ENCODE assay signal across 8 cellular contexts in genomic region chr13:45833663-45834062, GRCh38. TPM values are rescaled to one million over a fixed set of nuclear protein-coding genes. Genes with fewer than 3 reads are reported as not detected.
DNase-seq lines count a peak whose midpoint lies in the region; ATAC-seq, FAIRE-seq and TF ChIP-seq lines count a peak whose summit lies in the region.

No MANE protein-coding gene starts in this region.

- dilution Hi-C loops in mammary epithelial cell (cut with HindIII; ENCODE audit: low sequenced_read_pairs): no loop called here

- TF ChIP-seq EP300 in HepG2 (IDR thresholded peaks at IDR 0.05; ENCODE audit: low read depth in 2 of 2, low read length in 2 of 2): no peak
- no peak for TF ChIP-seq EP300 in HepG2 (CRISPR knock-in tag; IDR thresholded peaks at IDR 0.05; ENCODE audit: borderline replicate concordance)

- H3K4me3 ChIP-seq in mammary epithelial cell (replicated peaks in 1 of 3; ENCODE audit: insufficient read depth in 1 of 3, low read depth in 2 of 3, low read length in 3 of 3) (no peak overlapping the region), HepG2 (replicated peaks in 1 of 3; ENCODE audit: insufficient read depth in 1 of 3, low read depth in 2 of 3, low read length in 3 of 3) (no peak overlapping the region)

- no peak for TF ChIP-seq RAD21 in HepG2 (CRISPR knock-in tag; IDR thresholded peaks at IDR 0.05)

- H3K4me1 ChIP-seq in mammary epithelial cell (ENCODE audit: insufficient read depth, low read length) (peaks cover 14% of the 10 kb centered on the region), HepG2 (ENCODE audit: insufficient read depth, low read length) (no peaks in the 10 kb centered on the region)

- BruUV-seq in mammary epithelial cell (replicated peaks; lab: Mats Ljungman, UMichigan) (no TSS peak), HepG2 (replicated peaks; lab: Mats Ljungman, UMichigan) (no TSS peak)

- TF ChIP-seq POLR2A in HepG2 (IDR thresholded peaks at IDR 0.05; ENCODE audit: insufficient read depth in 1 of 2, low read depth in 2 of 2, low read length in 2 of 2): no peak

- no peak for FAIRE-seq in HepG2 (lab: Jason Lieb, UNC)

- 7% methylated on average over 3 of the region's 3 CpGs for WGBS in mammary epithelial cell (ENCODE audit: low coverage, missing lambda C conversion rate)
- WGBS in HepG2 (ENCODE audit: low lambda C conversion rate): 7% methylated on average over 2 of the region's 3 CpGs

- H3K9ac ChIP-seq in mammary epithelial cell (ENCODE audit: insufficient read depth, low read length): no peak overlapping the region
- H3K9ac ChIP-seq in HepG2 (ENCODE audit: insufficient read depth, low read depth, low read length): no peak overlapping the region

- H3K79me2 ChIP-seq in mammary epithelial cell (ENCODE audit: insufficient read depth, low read length) (no peaks in the 10 kb centered on the region), HepG2 (ENCODE audit: insufficient read depth, low read length) (no peaks in the 10 kb centered on the region)

- H3K9me3 ChIP-seq in mammary epithelial cell (replicated peaks; ENCODE audit: insufficient read depth, low read length): no peaks in the 10 kb centered on the region
- H3K9me3 ChIP-seq in HepG2 (ENCODE audit: low read length): no peaks in the 10 kb centered on the region

- intact Hi-C loops in mammary epithelial cell (cut with micrococcal nuclease) (no loop called here), HepG2 (cut with micrococcal nuclease; ENCODE audit: unreplicated experiment) (no loop called here)

- no peak; the same call in 2 of the 3 replicates for ATAC-seq in HepG2
- ATAC-seq in GM21576 (IDR thresholded peaks at IDR 0.05; ENCODE audit: unreplicated experiment): no peak

- CTCF ChIA-PET in mammary epithelial cell (lab: Charles Lee; ENCODE audit: low non-redundant PET) (no interaction called here), HepG2 (lab: Yijun Ruan, JAX; ENCODE audit: low intra/inter-chr PET ratio, low total read pairs) (no interaction called here)

- H3K27ac ChIP-seq in mammary epithelial cell (ENCODE audit: insufficient read depth, low read depth, low read length) (no peak overlapping the region), HepG2 (ENCODE audit: extremely low read length, insufficient read depth, low read length) (no peak overlapping the region)

- DNase-seq in AG20443 (ENCODE audit: low spot score) (peak; percentile 43), Kasumi-1 (lab: John Stamatoyannopoulos, UW) (peak; percentile 13 to 20), mammary epithelial cell (peak; percentile 65), HepG2 (ENCODE audit: low spot score) (no peak), T1000 (lab: John Stamatoyannopoulos, UW) (no peak), OCI-M1 (lab: John Stamatoyannopoulos, UW) (no peak), HUDEP-2 (lab: John Stamatoyannopoulos, UW; ENCODE audit: unreplicated experiment in 76 of 76) (no peak)

- in situ Hi-C loops in mammary epithelial cell (cut with MboI; ENCODE audit: low sequenced_read_pairs in 2 of 2) (no loop called here), HepG2 (cut with HindIII; ENCODE audit: extremely low pct_ligation_motif_present, low pct_unique_long_range_greater_than_20kb) (no loop called here)

- H3K4me2 ChIP-seq in mammary epithelial cell (ENCODE audit: insufficient read depth, low read depth, low read length) (no peak overlapping the region), HepG2 (ENCODE audit: low read depth, low read length) (no peak overlapping the region)

- no peaks in the 10 kb centered on the region for H3K36me3 ChIP-seq in mammary epithelial cell (ENCODE audit: insufficient read depth, low read length)
- H3K36me3 ChIP-seq in HepG2 (replicated peaks in 1 of 2; ENCODE audit: control insufficient read depth in 1 of 2, insufficient read depth in 2 of 2, low read length in 2 of 2): no peaks in the 10 kb centered on the region

- H2AFZ ChIP-seq in mammary epithelial cell (ENCODE audit: low read depth, low read length): peak overlapping the region; percentile 63
- H2AFZ ChIP-seq in HepG2 (ENCODE audit: low read length): no peak overlapping the region

- H3K27me3 ChIP-seq in mammary epithelial cell (ENCODE audit: insufficient read depth, low read length) (no peaks in the 10 kb centered on the region), HepG2 (ENCODE audit: control insufficient read depth in 1 of 2, insufficient read depth in 2 of 2, low read length in 2 of 2) (peaks cover 0 to 9% of the 10 kb centered on the region in 2 experiments; a peak in 1 of 5 replicates)

- no peaks in the 10 kb centered on the region for H4K20me1 ChIP-seq in mammary epithelial cell (ENCODE audit: insufficient read depth, low read length)
- H4K20me1 ChIP-seq in HepG2 (ENCODE audit: insufficient read depth, low read length): no peaks in the 10 kb centered on the region

- TF ChIP-seq CTCF in mammary epithelial cell (conservative IDR thresholded peaks at IDR 0.05 in 1 of 2, IDR thresholded peaks at IDR 0.05 in 1 of 2; ENCODE audit: extremely low read depth in 1 of 2, insufficient read depth in 1 of 2, low read depth in 1 of 2, low read length in 2 of 2) (peak in 1 of 2 donors; percentile 1), HepG2 (CRISPR knock-in tag; IDR thresholded peaks at IDR 0.05) (no peak)

- POLR2A ChIA-PET in HepG2 (lab: Yijun Ruan, JAX): no interaction called here

TF ChIP-seq in HepG2, 621 proteins besides CTCF, POLR2A, EP300 and RAD21:
- no peak for TF ChIP-seq SUZ12 (IDR thresholded peaks at IDR 0.05; ENCODE audit: low read depth, low read length)
- TF ChIP-seq FOSL2 (CRISPR knock-in tag; IDR thresholded peaks at IDR 0.05): peak; percentile 38; the same call in 1 of the 2 replicates
- no peak for TF ChIP-seq NPAS2 (CRISPR knock-in tag; IDR thresholded peaks at IDR 0.05; ENCODE audit: borderline replicate concordance)
- no peak for TF ChIP-seq RARA (CRISPR knock-in tag; IDR thresholded peaks at IDR 0.05)
- no peak for TF ChIP-seq ZBTB38 (CRISPR knock-in tag; IDR thresholded peaks at IDR 0.05)
- no peak for TF ChIP-seq ZEB1 (IDR thresholded peaks at IDR 0.05; ENCODE audit: insufficient replicate concordance, low read depth)
- TF ChIP-seq ZNF614 (CRISPR knock-in tag; IDR thresholded peaks at IDR 0.05; ENCODE audit: borderline replicate concordance): no peak

RNA-seq across cellular contexts. Expression of gene SIAH3, which starts 17.9 kb away (rescaled TPM):
- total RNA-seq in mammary epithelial cell: under 1 TPM in 1 of 2 donors, not detected in 1; under 0.01 TPM
- polyA plus RNA-seq in mammary epithelial cell: not detected
- polyA minus RNA-seq in mammary epithelial cell: not detected
- not detected in 2 replicates for total RNA-seq in HepG2 (2016; rRNA removed; fragmentation: Illumina TruSeq; extraction: Trizol)
- total RNA-seq in HepG2 (2016; cell fraction: cytosol; rRNA removed; fragmentation: Illumina TruSeq; extraction: Trizol; ENCODE audit: low read depth): not detected in 2 replicates
- not detected in 2 replicates for total RNA-seq in HepG2 (2016; cell fraction: insoluble cytoplasmic fraction; rRNA removed; fragmentation: Illumina TruSeq; extraction: Trizol)
- not detected in 2 replicates for total RNA-seq in HepG2 (2016; cell fraction: membrane; rRNA removed; fragmentation: Illumina TruSeq; extraction: Trizol)
- total RNA-seq in HepG2 (2016; cell fraction: nucleus; rRNA removed; fragmentation: Illumina TruSeq; extraction: Trizol): not detected in 2 replicates
- not detected in 2 replicates for polyA plus RNA-seq in HepG2 (2011; rRNA removed)
- not detected in 2 replicates for polyA plus RNA-seq in HepG2 (2011; cell fraction: cytosol; rRNA removed)
- not detected in 2 replicates for polyA plus RNA-seq in HepG2 (2011; cell fraction: nucleus; rRNA removed)
- polyA plus RNA-seq in HepG2 (2012): 0.01 TPM in 1 of 2 replicates, not detected in the other
- polyA plus RNA-seq in HepG2 (2016; cell fraction: cytosol; fragmentation: Illumina TruSeq; extraction: Trizol; ENCODE audit: low read depth): not detected in 2 replicates
- not detected in 2 replicates for polyA plus RNA-seq in HepG2 (2016; cell fraction: insoluble cytoplasmic fraction; fragmentation: Illumina TruSeq; extraction: Trizol; ENCODE audit: low read depth)
- not detected in 2 replicates for polyA plus RNA-seq in HepG2 (2016; cell fraction: membrane; fragmentation: Illumina TruSeq; extraction: Trizol; ENCODE audit: low read depth)
- not detected in 2 replicates for polyA plus RNA-seq in HepG2 (2016; cell fraction: nucleus; fragmentation: Illumina TruSeq; extraction: Trizol; ENCODE audit: insufficient read depth, low read depth)
- polyA minus RNA-seq in HepG2 (2011; rRNA and poly(A)+ RNA removed; ENCODE audit: low replicate concordance): not detected in 2 replicates
- polyA minus RNA-seq in HepG2 (2011; cell fraction: cytosol; rRNA and poly(A)+ RNA removed): not detected in 2 replicates
- polyA minus RNA-seq in HepG2 (2011; cell fraction: nucleus; rRNA and poly(A)+ RNA removed): not detected in 2 replicates

Comparison
In these comparisons a context has a peak if more than half of its experiments do, and no peak if none do; other contexts are left out.
1. DNase-seq: peak in AG20443 (single experiment), Kasumi-1 (2 of 2) and mammary epithelial cell (single experiment); none in HepG2 (single experiment), T1000 (single experiment), OCI-M1 (single experiment) and HUDEP-2 (0 of 76).